In genomic region chr1:244628719-244629299, GRCh38 we compare ENCODE assay signal across 21 cellular contexts. TPM values are rescaled to one million over a fixed set of nuclear protein-coding genes. Genes with fewer than 3 reads are reported as not detected.
DNase-seq lines count a peak whose midpoint lies in the region; ATAC-seq, FAIRE-seq and TF ChIP-seq lines count a peak whose summit lies in the region.
"Had no signal": no experiment of that assay in that cellular context is flagged by ENCODE, and none has a peak within 500 bp of the region (broad histone marks: within the 10 kb centered on the region; RNA-seq: fewer than 3 reads in every experiment).

No MANE protein-coding gene starts in this region.

- H3K4me1 ChIP-seq in left lung, result no peaks in the 10 kb centered on the region

- H3K36me3 ChIP-seq in left lung, result no peaks in the 10 kb centered on the region

- DNase-seq in D721Med (ENCODE audit: insufficient read length, low spot score) (no peak), NCI-H226 (peak; percentile 22), choroid plexus epithelial cell (ENCODE audit: low read depth) (peak; percentile 55), left lung (no peak), SHP77 treated with DMSO at 0.1 percent for 48 hours (lab: John Stamatoyannopoulos, UW) (no peak)
- no peak for DNase-seq in stimulated activated CD4-positive, alpha-beta T cell treated with anti-CD3 and anti-CD28 coated beads, Interleukin-12 subunit alpha, Interleukin-12 subunit beta, amount 100 ng/mL, for 4 hours
- DNase-seq: Calu3; CD4-positive, CD25-positive, alpha-beta regulatory T cell; DMS79; GDM1; KG1; NCI-H1092 treated with DMSO at 0.1 percent for 48 hours; NCI-H1694; NCI-H2107; NCI-H446; NCI-H774; SHP77 had no signal

- no peak for TF ChIP-seq CTCF in D721Med (IDR thresholded peaks at IDR 0.05; ENCODE audit: insufficient read depth, missing control alignments)
- no peak for TF ChIP-seq CTCF in choroid plexus epithelial cell (conservative IDR thresholded peaks at IDR 0.05; ENCODE audit: low read depth, low read length)
- TF ChIP-seq CTCF in left lung (IDR thresholded peaks at IDR 0.05), result no peak

- H3K4me3 ChIP-seq in choroid plexus epithelial cell (ENCODE audit: low read depth, low read length) (no peak overlapping the region), left lung (no peak overlapping the region)

- H3K27me3 ChIP-seq in left lung, result no peaks in the 10 kb centered on the region

- no peak overlapping the region for H3K27ac ChIP-seq in left lung

- ATAC-seq in left lung (peak; percentile 82), HG03378 (IDR thresholded peaks at IDR 0.05; ENCODE audit: unreplicated experiment) (no peak)
- ATAC-seq: HCT116, Panc1 had no signal

- intact Hi-C loops in left lung (cut with DNase I), result no loop called here

- FAIRE-seq in D721Med (lab: Jason Lieb, UNC), result peak; percentile 56
- FAIRE-seq: GM12892 had no signal

- no peaks in the 10 kb centered on the region for H3K9me3 ChIP-seq in left lung

RNA-seq across cellular contexts. Expression of gene DESI2, which starts 24.1 kb away (rescaled TPM):
- total RNA-seq in left lung, result 10 to 100 TPM; 48.3 to 50.7 TPM

Comparison
In these comparisons a context has a peak if more than half of its experiments do, and no peak if none do; other contexts are left out.
1. DNase-seq: peak in NCI-H226 (single experiment) and choroid plexus epithelial cell (single experiment); none in D721Med (single experiment), left lung (0 of 2), SHP77 treated with DMSO at 0.1 percent for 48 hours (single experiment) and stimulated activated CD4-positive, alpha-beta T cell treated with anti-CD3 and anti-CD28 coated beads, Interleukin-12 subunit alpha, Interleukin-12 subunit beta, amount 100 ng/mL, for 4 hours (single experiment).